Comparison of ENCODE assay signal across 8 cellular contexts in genomic region chr6:154805288-154805911, GRCh38.
DNase-seq lines count a peak whose midpoint lies in the region; ATAC-seq, FAIRE-seq and TF ChIP-seq lines count a peak whose summit lies in the region.

No MANE protein-coding gene starts in this region.

- H2BK20ac ChIP-seq in H1 (ENCODE audit: low read length): no peak overlapping the region

- no peak overlapping the region for H3K4me2 ChIP-seq in H1 (ENCODE audit: insufficient read depth in 1 of 2, low read depth in 2 of 2, low read length in 2 of 2)
- no peak overlapping the region for H3K4me2 ChIP-seq in neural progenitor cell

- 86% methylated on average over 2 of the region's 2 CpGs; no CpG with 5 or more reads in 1 of the 2 experiments for WGBS in H1 (ENCODE audit: extremely low coverage in 1 of 2, insufficient coverage in 1 of 2, insufficient read length in 1 of 2, insufficient replicate concordance in 2 of 2, low coverage in 1 of 2, low lambda C conversion rate in 2 of 2, missing lambda C conversion rate in 1 of 2), 2 experiments

- no peaks in the 10 kb centered on the region for H3K27me3 Mint-ChIP-seq in CD4-positive, CD25-positive, alpha-beta regulatory T cell
- H3K27me3 Mint-ChIP-seq in neural progenitor cell (ENCODE audit: insufficient read depth, low read depth): no peaks in the 10 kb centered on the region
- no peaks in the 10 kb centered on the region for H3K27me3 Mint-ChIP-seq in T-helper 2 cell treated with Interferon-gamma antibody and Interleukin-4, amounts not matched to agents 5 μg/mL and 100 μg/mL, for 36 hours (ENCODE audit: low read depth)

- TF ChIP-seq EP300 in H1 (IDR thresholded peaks at IDR 0.05; ENCODE audit: borderline replicate concordance in 1 of 2, low read depth in 2 of 2, low read length in 2 of 2): no peak

- H3K4me1 ChIP-seq in CD4-positive, CD25-positive, alpha-beta regulatory T cell (ENCODE audit: control insufficient read depth, insufficient read depth, low read length, poor library complexity, severe bottlenecking): no peaks in the 10 kb centered on the region
- H3K4me1 ChIP-seq in H1 (replicated peaks in 1 of 4; ENCODE audit: control insufficient read depth in 3 of 4, insufficient read depth in 4 of 4, low read length in 3 of 4): no peaks in the 10 kb centered on the region
- no peaks in the 10 kb centered on the region for H3K4me1 ChIP-seq in neural progenitor cell

- H3K4me3 Mint-ChIP-seq in CD4-positive, CD25-positive, alpha-beta regulatory T cell: no peak overlapping the region
- H3K4me3 Mint-ChIP-seq in neural progenitor cell: no peak overlapping the region
- H3K4me3 Mint-ChIP-seq in T-helper 2 cell treated with Interferon-gamma antibody and Interleukin-4, amounts not matched to agents 5 μg/mL and 100 μg/mL, for 36 hours: no peak overlapping the region

- no peak for TF ChIP-seq POLR2A in H1 (IDR thresholded peaks at IDR 0.05; ENCODE audit: control extremely low read depth in 1 of 2, low read depth in 2 of 2, low read length in 2 of 2)

- H4K5ac ChIP-seq in H1 (ENCODE audit: insufficient read length, low read depth, low read length): no peak overlapping the region

- H4K8ac ChIP-seq in H1 (ENCODE audit: extremely low read depth, insufficient read depth, low read length): no peak overlapping the region

- no peak overlapping the region for H3K14ac ChIP-seq in H1 (ENCODE audit: insufficient read length)

- no peak overlapping the region for H4K91ac ChIP-seq in H1 (replicated peaks; ENCODE audit: insufficient read length, low read length)

- TF ChIP-seq CTCF in H1 (IDR thresholded peaks at IDR 0.05; ENCODE audit: control extremely low read depth in 1 of 3, insufficient read depth in 1 of 3, low read depth in 1 of 3, low read length in 3 of 3) (peak in 2 of 3 experiments; percentile 10 to 39; a peak in 2 of 4 replicates), neural progenitor cell (IDR thresholded peaks at IDR 0.05) (peak; percentile 44)

- no peak overlapping the region for H2BK12ac ChIP-seq in H1 (ENCODE audit: low read depth, low read length)

- peaks cover 42% of the 10 kb centered on the region for H3K36me3 Mint-ChIP-seq in CD4-positive, CD25-positive, alpha-beta regulatory T cell
- H3K36me3 Mint-ChIP-seq in neural progenitor cell: peaks cover 25% of the 10 kb centered on the region
- H3K36me3 Mint-ChIP-seq in T-helper 2 cell treated with Interferon-gamma antibody and Interleukin-4, amounts not matched to agents 5 μg/mL and 100 μg/mL, for 36 hours (ENCODE audit: low read depth): peaks cover 34% of the 10 kb centered on the region

- H3K9me3 Mint-ChIP-seq in CD4-positive, CD25-positive, alpha-beta regulatory T cell: no peaks in the 10 kb centered on the region
- H3K9me3 Mint-ChIP-seq in neural progenitor cell: no peaks in the 10 kb centered on the region
- H3K9me3 Mint-ChIP-seq in T-helper 2 cell treated with Interferon-gamma antibody and Interleukin-4, amounts not matched to agents 5 μg/mL and 100 μg/mL, for 36 hours: no peaks in the 10 kb centered on the region

- no peaks in the 10 kb centered on the region for H3K23me2 ChIP-seq in H1 (ENCODE audit: low read depth, low read length)

- H3K79me2 ChIP-seq in H1 (ENCODE audit: control insufficient read depth in 1 of 2, insufficient read depth in 2 of 2, low read length in 2 of 2) (no peaks in the 10 kb centered on the region; a peak in 1 of 4 replicates), neural progenitor cell (ENCODE audit: low read depth) (peaks cover 33% of the 10 kb centered on the region)

- no peaks in the 10 kb centered on the region for H3K9me3 ChIP-seq in CD4-positive, CD25-positive, alpha-beta regulatory T cell (ENCODE audit: control insufficient read depth in 2 of 2, low read length in 2 of 2)
- H3K9me3 ChIP-seq in H1 (ENCODE audit: insufficient read depth in 2 of 2, low read depth in 1 of 2, low read length in 1 of 2): no peaks in the 10 kb centered on the region
- H3K9me3 ChIP-seq in neural progenitor cell (ENCODE audit: low read depth): no peaks in the 10 kb centered on the region

- TF ChIP-seq RAD21 in H1 (IDR thresholded peaks at IDR 0.05 in 1 of 2, conservative IDR thresholded peaks at IDR 0.05 in 1 of 2; ENCODE audit: low read depth in 2 of 2, low read length in 2 of 2): peak; percentile 61 to 63

- H3K27ac Mint-ChIP-seq in CD4-positive, CD25-positive, alpha-beta regulatory T cell: no peak overlapping the region
- H3K27ac Mint-ChIP-seq in neural progenitor cell: no peak overlapping the region
- no peak overlapping the region for H3K27ac Mint-ChIP-seq in T-helper 2 cell treated with Interferon-gamma antibody and Interleukin-4, amounts not matched to agents 5 μg/mL and 100 μg/mL, for 36 hours

- no peaks in the 10 kb centered on the region for H3K27me3 ChIP-seq in CD4-positive, CD25-positive, alpha-beta regulatory T cell (ENCODE audit: control insufficient read depth, insufficient read depth, low read length)
- H3K27me3 ChIP-seq in H1 (replicated peaks in 1 of 4; ENCODE audit: control insufficient read depth in 3 of 4, extremely low read depth in 1 of 4, insufficient read depth in 3 of 4, low read length in 3 of 4) (peaks cover 0 to 1% (median 0%) of the 10 kb centered on the region in 4 experiments; a peak in 1 of 7 replicates), neural progenitor cell (no peaks in the 10 kb centered on the region)

- CTCF ChIA-PET in H1 (lab: Charles Lee; ENCODE audit: partially characterized antibody): interaction anchor here (0.8 to 2.7 kb wide), 7 partner anchors 9 to 130 kb away, joined by 3 to 40 read pairs (median 4); no protein-coding TSS in a partner anchor

- no peak overlapping the region for H2AK5ac ChIP-seq in H1 (ENCODE audit: low read depth, low read length)

- H3K27ac ChIP-seq in CD4-positive, CD25-positive, alpha-beta regulatory T cell (ENCODE audit: insufficient read depth, low read length, poor library complexity, severe bottlenecking): no peak overlapping the region
- no peak overlapping the region for H3K27ac ChIP-seq in H1 (ENCODE audit: low read depth, low read length)
- no peak overlapping the region for H3K27ac ChIP-seq in neural progenitor cell

- no peak overlapping the region for H3K23ac ChIP-seq in H1 (ENCODE audit: insufficient read length)

- H4K20me1 ChIP-seq in H1 (replicated peaks in 1 of 2; ENCODE audit: control insufficient read depth in 1 of 2, insufficient read depth in 2 of 2, low read length in 2 of 2) (no peaks in the 10 kb centered on the region), neural progenitor cell (ENCODE audit: low read depth) (peaks cover 12% of the 10 kb centered on the region)

- no peak for FAIRE-seq in H1 (lab: Jason Lieb, UNC)

- no peak overlapping the region for H2AFZ ChIP-seq in H1 (ENCODE audit: low read length)
- no peak overlapping the region for H2AFZ ChIP-seq in neural progenitor cell (replicated peaks)

- no peaks in the 10 kb centered on the region for H3K79me1 ChIP-seq in H1 (ENCODE audit: low read depth, low read length)

- H3K4me3 ChIP-seq in CD4-positive, CD25-positive, alpha-beta regulatory T cell (ENCODE audit: low read depth, low read length): no peak overlapping the region
- H3K4me3 ChIP-seq in H1 (ENCODE audit: extremely low read depth in 1 of 4, insufficient read depth in 2 of 4, low read depth in 3 of 4, low read length in 4 of 4): no peak overlapping the region
- no peak overlapping the region for H3K4me3 ChIP-seq in neural progenitor cell

- DNase-seq in CD4-positive, CD25-positive, alpha-beta regulatory T cell: peak in 2 of 3 donors; percentile 62 to 63
- DNase-seq in NOMO-1 treated with dmso at 0.1 percent for 144 hours (lab: John Stamatoyannopoulos, UW; ENCODE audit: unreplicated experiment): peak; percentile 3
- no peak for DNase-seq in H1 (ENCODE audit: low read depth in 1 of 2, low spot score in 2 of 2)
- DNase-seq in neural progenitor cell (ENCODE audit: low spot score): peak; percentile 16
- DNase-seq in T-helper 2 cell treated with Interferon-gamma antibody and Interleukin-4, amounts not matched to agents 5 μg/mL and 100 μg/mL, for 36 hours (ENCODE audit: low spot score): no peak
- no peak for DNase-seq in activated CD8-positive, alpha-beta memory T cell treated with anti-CD3 and anti-CD28 coated beads for 24 hours

- peaks cover 16% of the 10 kb centered on the region for H3F3A ChIP-seq in neural progenitor cell (ENCODE audit: low read depth)

- H3K56ac ChIP-seq in H1 (replicated peaks; ENCODE audit: insufficient read length, low read depth, low read length): no peak overlapping the region

- H3K9ac ChIP-seq in H1 (replicated peaks in 1 of 4; ENCODE audit: extremely low read depth in 1 of 4, low read depth in 3 of 4, low read length in 3 of 4) (no peak overlapping the region), neural progenitor cell (no peak overlapping the region)

- no peak overlapping the region for H2BK15ac ChIP-seq in H1 (ENCODE audit: low read length)

- H3K4me1 Mint-ChIP-seq in CD4-positive, CD25-positive, alpha-beta regulatory T cell: peaks cover 3 to 14% (median 11%) of the 10 kb centered on the region in 4 donors
- no peaks in the 10 kb centered on the region for H3K4me1 Mint-ChIP-seq in neural progenitor cell
- peaks cover 4% of the 10 kb centered on the region for H3K4me1 Mint-ChIP-seq in T-helper 2 cell treated with Interferon-gamma antibody and Interleukin-4, amounts not matched to agents 5 μg/mL and 100 μg/mL, for 36 hours (ENCODE audit: low read depth)

- no peak overlapping the region for H3K18ac ChIP-seq in H1 (ENCODE audit: extremely low read depth, low read length)

- peak; percentile 68 to 71 for ATAC-seq in CD4-positive, CD25-positive, alpha-beta regulatory T cell (ENCODE audit: low read depth in 2 of 2)
- ATAC-seq in GM21529 (IDR thresholded peaks at IDR 0.05; ENCODE audit: unreplicated experiment) (peak; percentile 55), GM21515 (IDR thresholded peaks at IDR 0.05; ENCODE audit: unreplicated experiment) (no peak)

- H2BK5ac ChIP-seq in H1 (ENCODE audit: low read depth, low read length): no peak overlapping the region

- H3K36me3 ChIP-seq in CD4-positive, CD25-positive, alpha-beta regulatory T cell (ENCODE audit: control insufficient read depth, insufficient read depth, low read length): peaks cover 67% of the 10 kb centered on the region
- H3K36me3 ChIP-seq in H1 (ENCODE audit: control insufficient read depth in 2 of 4, insufficient read depth in 4 of 4, low read length in 3 of 4): peaks cover 5 to 78% (median 33%) of the 10 kb centered on the region in 4 experiments
- H3K36me3 ChIP-seq in neural progenitor cell: peaks cover 67% of the 10 kb centered on the region

- POLR2A ChIA-PET in H1 (lab: Charles Lee; ENCODE audit: partially characterized antibody): no interaction called here

- H3K4ac ChIP-seq in H1 (replicated peaks; ENCODE audit: insufficient read length, low read depth, low read length): no peak overlapping the region

- no peak overlapping the region for H2BK120ac ChIP-seq in H1 (replicated peaks; ENCODE audit: low read depth, low read length)

TF ChIP-seq in H1, 55 proteins besides CTCF, POLR2A, EP300 and RAD21:
- TF ChIP-seq KDM5A (IDR thresholded peaks at IDR 0.05; ENCODE audit: low read length): no peak

Comparison
In these comparisons a context has a peak if more than half of its experiments do, and no peak if none do; other contexts are left out.
1. DNase-seq: peak in CD4-positive, CD25-positive, alpha-beta regulatory T cell (2 of 3), NOMO-1 treated with dmso at 0.1 percent for 144 hours (single experiment) and neural progenitor cell (single experiment); none in H1 (0 of 2), T-helper 2 cell treated with Interferon-gamma antibody and Interleukin-4, amounts not matched to agents 5 μg/mL and 100 μg/mL, for 36 hours (single experiment) and activated CD8-positive, alpha-beta memory T cell treated with anti-CD3 and anti-CD28 coated beads for 24 hours (single experiment).